In genomic region chr11:64148200-64148916, GRCh38 we compare ENCODE assay signal across 8 cellular contexts. TPM values are rescaled to one million over a fixed set of nuclear protein-coding genes. Genes with fewer than 3 reads are reported as not detected.
DNase-seq lines count a peak whose midpoint lies in the region; ATAC-seq and TF ChIP-seq lines count a peak whose summit lies in the region.

No MANE protein-coding gene starts in this region.

- ATAC-seq in foreskin keratinocyte (peak; percentile 45), HG02571 (IDR thresholded peaks at IDR 0.05; ENCODE audit: unreplicated experiment) (no peak)

- no peak overlapping the region for H2AFZ ChIP-seq in KMS-11 (ENCODE audit: low read depth)

- no TSS peak for BruUV-seq in Caco-2 (replicated peaks; lab: Mats Ljungman, UMichigan)

- H3K4me3 ChIP-seq in Caco-2 (ENCODE audit: low read depth, low read length) (no peak overlapping the region), KMS-11 (IDR thresholded peaks at IDR 0.05; ENCODE audit: insufficient read depth, low read depth, low read length) (no peak overlapping the region), subcutaneous abdominal adipose tissue (ENCODE audit: low read depth in 1 of 5, low read length in 5 of 5) (peak overlapping the region; percentile 34 to 59 (median 48))

- TF ChIP-seq CTCF in Caco-2 (IDR thresholded peaks at IDR 0.05; ENCODE audit: insufficient read depth in 1 of 2, low read depth in 1 of 2, low read length in 1 of 2, severe bottlenecking in 1 of 2, unreplicated experiment in 1 of 2) (peak; percentile 85 to 92), KMS-11 (conservative IDR thresholded peaks at IDR 0.05; ENCODE audit: low read depth, low read length) (peak; percentile 90), foreskin keratinocyte (conservative IDR thresholded peaks at IDR 0.05) (peak; percentile 95)

- H3K27me3 Mint-ChIP-seq in Caco-2 (ENCODE audit: insufficient read depth, unreplicated experiment) = no peaks in the 10 kb centered on the region

- H3K36me3 ChIP-seq in Caco-2 (ENCODE audit: control insufficient read depth, insufficient read depth, low read length) (no peaks in the 10 kb centered on the region; the same call in 1 of the 2 replicates), KMS-11 (ENCODE audit: insufficient read depth) (no peaks in the 10 kb centered on the region), subcutaneous abdominal adipose tissue (ENCODE audit: control insufficient read depth in 5 of 5, insufficient read depth in 5 of 5, low read length in 5 of 5) (no peaks in the 10 kb centered on the region)

- H3K4me2 ChIP-seq in KMS-11 = no peak overlapping the region

- no peaks in the 10 kb centered on the region for H3K4me1 Mint-ChIP-seq in Caco-2 (ENCODE audit: low read depth, unreplicated experiment)

- POLR2A ChIA-PET in Caco-2 (lab: Charles Lee) = interaction anchor here (0.7 kb wide), 1 partner anchor 74 kb away, joined by 6 read pairs; no protein-coding TSS in a partner anchor

- peaks cover 12% of the 10 kb centered on the region for H3K36me3 Mint-ChIP-seq in Caco-2 (ENCODE audit: insufficient read depth, unreplicated experiment)

- H3K9me3 Mint-ChIP-seq in Caco-2 (ENCODE audit: unreplicated experiment) = no peaks in the 10 kb centered on the region

- H3K4me1 ChIP-seq in Caco-2 (no peaks in the 10 kb centered on the region), KMS-11 (ENCODE audit: low read depth, poor library complexity, severe bottlenecking) (peaks cover 6% of the 10 kb centered on the region), foreskin keratinocyte (no peaks in the 10 kb centered on the region), subcutaneous abdominal adipose tissue (ENCODE audit: control insufficient read depth in 5 of 5, insufficient read depth in 5 of 5, low read length in 5 of 5) (peaks cover 2 to 31% (median 23%) of the 10 kb centered on the region in 5 donors)

- intact Hi-C loops in Caco-2 (cut with micrococcal nuclease; ENCODE audit: unreplicated experiment) = loop anchor here (1.0 to 5.0 kb wide), 3 partner anchors 60 to 311 kb away; partner anchors contain the start of gene MARK2

- H3K9me3 ChIP-seq in Caco-2 (no peaks in the 10 kb centered on the region), subcutaneous abdominal adipose tissue (ENCODE audit: control insufficient read depth in 5 of 5, low read length in 5 of 5) (no peaks in the 10 kb centered on the region)

- H3K79me2 ChIP-seq in KMS-11 (ENCODE audit: insufficient read depth, low read depth) = no peaks in the 10 kb centered on the region

- H4K20me1 ChIP-seq in KMS-11 (ENCODE audit: insufficient read depth) = no peaks in the 10 kb centered on the region

- H3K27me3 ChIP-seq in Caco-2 (replicated peaks; ENCODE audit: control insufficient read depth, insufficient read depth, low read length) (no peaks in the 10 kb centered on the region), KMS-11 (ENCODE audit: insufficient read depth, low read depth) (no peaks in the 10 kb centered on the region), foreskin keratinocyte (no peaks in the 10 kb centered on the region), subcutaneous abdominal adipose tissue (ENCODE audit: control insufficient read depth in 5 of 5, insufficient read depth in 4 of 5, low read length in 5 of 5) (no peaks in the 10 kb centered on the region)

- no peak overlapping the region for H3K9ac ChIP-seq in KMS-11
- peak overlapping the region in 3 of 5 donors; percentile 10 to 66 (median 54) for H3K9ac ChIP-seq in subcutaneous abdominal adipose tissue (ENCODE audit: low read length in 5 of 5)

- no peak overlapping the region for H3K4me3 Mint-ChIP-seq in Caco-2 (ENCODE audit: unreplicated experiment)

- CTCF ChIA-PET in Caco-2 (lab: Charles Lee) = interaction anchor here (1.2 to 1.5 kb wide), 3 partner anchors 16 to 310 kb away, joined by 3 to 6 read pairs (median 5); partner anchors contain the start of gene MARK2

- DNase-seq in Caco-2 = peak; percentile 58 to 81
- peak; percentile 41 to 42 for DNase-seq in SHP77 (lab: John Stamatoyannopoulos, UW)
- peak; percentile 20 for DNase-seq in activated gamma-delta T cell (lab: John Stamatoyannopoulos, UW)
- peak in 1 of 2 donors; percentile 37 for DNase-seq in foreskin keratinocyte
- DNase-seq in nucleus accumbens (lab: John Stamatoyannopoulos, UW) = peak in 54 of 56 donors; percentile 45 to 93 (median 85)

- H3K27ac Mint-ChIP-seq in Caco-2 (ENCODE audit: unreplicated experiment) = no peak overlapping the region

- H3K27ac ChIP-seq in KMS-11 = no peak overlapping the region
- no peak overlapping the region for H3K27ac ChIP-seq in foreskin keratinocyte
- H3K27ac ChIP-seq in subcutaneous abdominal adipose tissue (ENCODE audit: low read depth, low read length) = no peak overlapping the region

RNA-seq across cellular contexts. Expression of gene MACROD1, which starts 17.6 kb away (rescaled TPM):
- total RNA-seq in Caco-2 (2022) (24.0 and 29.6 TPM in 2 replicates), foreskin keratinocyte (8.9 and 10.0 TPM in 2 replicates)
- polyA plus RNA-seq in foreskin keratinocyte = 11.7 and 13.2 TPM in 2 replicates

RNA-seq across cellular contexts. Expression of gene STIP1, which starts 37.6 kb away (rescaled TPM):
- total RNA-seq in Caco-2 (2022) (293 and 297 TPM in 2 replicates), foreskin keratinocyte (200 and 228 TPM in 2 replicates)
- polyA plus RNA-seq in foreskin keratinocyte = 161 and 191 TPM in 2 replicates

RNA-seq across cellular contexts. Expression of gene FERMT3, which starts 58.2 kb away (rescaled TPM):
- 3.3 and 4.3 TPM in 2 replicates for total RNA-seq in Caco-2 (2022)
- total RNA-seq in foreskin keratinocyte = 0.39 and 0.75 TPM in 2 replicates
- polyA plus RNA-seq in foreskin keratinocyte = 0.42 and 0.62 TPM in 2 replicates

Comparison
In these comparisons a context has a peak if more than half of its experiments do, and no peak if none do; other contexts are left out.
1. H3K4me3 ChIP-seq: peak in subcutaneous abdominal adipose tissue (5 of 5); none in Caco-2 (single experiment) and KMS-11 (single experiment).
2. Peak in every context shown above with its lines, with median percentiles within 50 percentile points of each other: CTCF ChIP-seq.